Comparison of ENCODE assay signal across 1 cellular context in the genomic region with DNA sequence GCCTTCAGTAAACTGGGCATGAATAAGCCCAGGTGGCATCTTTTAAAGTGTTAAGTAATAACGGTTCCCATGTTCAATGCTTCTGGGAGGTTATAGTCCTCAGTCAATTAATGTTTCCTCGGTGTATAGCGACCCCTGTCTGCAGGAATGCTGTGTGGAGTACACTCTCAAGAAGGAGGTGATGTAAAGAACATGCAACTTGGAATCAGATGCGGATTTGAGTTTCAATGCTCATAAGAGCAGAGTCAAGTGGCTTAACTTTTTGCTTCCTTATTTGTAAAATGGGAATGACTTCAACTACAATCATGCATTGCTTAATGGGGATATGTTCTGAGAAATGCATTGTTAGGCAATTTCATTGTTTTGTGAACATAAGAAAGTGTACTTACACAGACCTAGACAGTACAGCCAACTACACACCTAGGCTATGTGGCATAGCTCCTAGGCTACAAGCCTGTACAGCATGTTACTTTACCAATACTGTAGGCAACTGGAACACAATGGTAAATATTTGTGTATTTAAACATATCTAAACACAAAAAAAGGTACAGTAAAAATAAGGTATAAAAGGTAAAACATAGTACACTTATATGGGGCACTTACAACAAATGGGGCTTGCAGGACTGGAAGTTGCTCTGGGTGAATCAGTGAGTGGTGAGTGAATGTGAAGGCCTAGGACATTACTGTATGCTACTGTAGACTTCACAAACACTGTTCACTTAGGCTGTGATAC.
TF ChIP-seq lines count a peak whose summit lies in the region.

No MANE protein-coding gene starts in this region.

TF ChIP-seq in K562, 482 proteins besides CTCF, POLR2A, EP300 and RAD21 (continued from another document and continues in another):
- TF ChIP-seq ASH1L (IDR thresholded peaks at IDR 0.05; ENCODE audit: borderline replicate concordance, low read depth, partially characterized antibody): no peak
- TF ChIP-seq, protein P1, sequence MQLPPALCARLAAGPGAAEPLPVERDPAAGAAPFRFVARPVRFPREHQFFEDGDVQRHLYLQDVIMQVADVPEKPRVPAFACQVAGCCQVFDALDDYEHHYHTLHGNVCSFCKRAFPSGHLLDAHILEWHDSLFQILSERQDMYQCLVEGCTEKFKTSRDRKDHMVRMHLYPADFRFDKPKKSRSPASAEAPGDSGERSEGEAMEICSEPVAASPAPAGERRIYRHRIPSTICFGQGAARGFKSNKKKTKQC (CRISPR knock-in tag; IDR thresholded peaks at IDR 0.05): no peak
- peak; percentile 67; the same call in 1 of the 2 replicates for TF ChIP-seq BACH1 (tag; IDR thresholded peaks at IDR 0.05)
- peak; percentile 53; the same call in 1 of the 2 replicates for TF ChIP-seq L3MBTL2 (IDR thresholded peaks at IDR 0.05)
- no peak for TF ChIP-seq ZNF561 (CRISPR knock-in tag; conservative IDR thresholded peaks at IDR 0.05)
- TF ChIP-seq FOXP1 (CRISPR knock-in tag; IDR thresholded peaks at IDR 0.05): no peak
- TF ChIP-seq ZNF830 (CRISPR knock-in tag; IDR thresholded peaks at IDR 0.05): no peak
- TF ChIP-seq, protein P2, sequence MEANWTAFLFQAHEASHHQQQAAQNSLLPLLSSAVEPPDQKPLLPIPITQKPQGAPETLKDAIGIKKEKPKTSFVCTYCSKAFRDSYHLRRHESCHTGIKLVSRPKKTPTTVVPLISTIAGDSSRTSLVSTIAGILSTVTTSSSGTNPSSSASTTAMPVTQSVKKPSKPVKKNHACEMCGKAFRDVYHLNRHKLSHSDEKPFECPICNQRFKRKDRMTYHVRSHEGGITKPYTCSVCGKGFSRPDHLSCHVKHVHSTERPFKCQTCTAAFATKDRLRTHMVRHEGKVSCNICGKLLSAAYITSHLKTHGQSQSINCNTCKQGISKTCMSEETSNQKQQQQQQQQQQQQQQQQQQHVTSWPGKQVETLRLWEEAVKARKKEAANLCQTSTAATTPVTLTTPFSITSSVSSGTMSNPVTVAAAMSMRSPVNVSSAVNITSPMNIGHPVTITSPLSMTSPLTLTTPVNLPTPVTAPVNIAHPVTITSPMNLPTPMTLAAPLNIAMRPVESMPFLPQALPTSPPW (CRISPR knock-in tag; IDR thresholded peaks at IDR 0.05): peak; percentile 26; the same call in 1 of the 2 replicates
- no peak for TF ChIP-seq ZNF239 (CRISPR knock-in tag; IDR thresholded peaks at IDR 0.05)
- no peak for TF ChIP-seq ZNF696 (CRISPR knock-in tag; conservative IDR thresholded peaks at IDR 0.05)
- TF ChIP-seq ZNF134 (CRISPR knock-in tag; conservative IDR thresholded peaks at IDR 0.05): no peak
- TF ChIP-seq, protein P3, sequence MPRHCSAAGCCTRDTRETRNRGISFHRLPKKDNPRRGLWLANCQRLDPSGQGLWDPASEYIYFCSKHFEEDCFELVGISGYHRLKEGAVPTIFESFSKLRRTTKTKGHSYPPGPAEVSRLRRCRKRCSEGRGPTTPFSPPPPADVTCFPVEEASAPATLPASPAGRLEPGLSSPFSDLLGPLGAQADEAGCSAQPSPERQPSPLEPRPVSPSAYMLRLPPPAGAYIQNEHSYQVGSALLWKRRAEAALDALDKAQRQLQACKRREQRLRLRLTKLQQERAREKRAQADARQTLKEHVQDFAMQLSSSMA (CRISPR knock-in tag; IDR thresholded peaks at IDR 0.05): no peak
- TF ChIP-seq, protein P4, sequence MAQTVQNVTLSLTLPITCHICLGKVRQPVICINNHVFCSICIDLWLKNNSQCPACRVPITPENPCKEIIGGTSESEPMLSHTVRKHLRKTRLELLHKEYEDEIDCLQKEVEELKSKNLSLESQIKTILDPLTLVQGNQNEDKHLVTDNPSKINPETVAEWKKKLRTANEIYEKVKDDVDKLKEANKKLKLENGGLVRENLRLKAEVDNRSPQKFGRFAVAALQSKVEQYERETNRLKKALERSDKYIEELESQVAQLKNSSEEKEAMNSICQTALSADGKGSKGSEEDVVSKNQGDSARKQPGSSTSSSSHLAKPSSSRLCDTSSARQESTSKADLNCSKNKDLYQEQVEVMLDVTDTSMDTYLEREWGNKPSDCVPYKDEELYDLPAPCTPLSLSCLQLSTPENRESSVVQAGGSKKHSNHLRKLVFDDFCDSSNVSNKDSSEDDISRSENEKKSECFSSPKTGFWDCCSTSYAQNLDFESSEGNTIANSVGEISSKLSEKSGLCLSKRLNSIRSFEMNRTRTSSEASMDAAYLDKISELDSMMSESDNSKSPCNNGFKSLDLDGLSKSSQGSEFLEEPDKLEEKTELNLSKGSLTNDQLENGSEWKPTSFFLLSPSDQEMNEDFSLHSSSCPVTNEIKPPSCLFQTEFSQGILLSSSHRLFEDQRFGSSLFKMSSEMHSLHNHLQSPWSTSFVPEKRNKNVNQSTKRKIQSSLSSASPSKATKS (CRISPR knock-in tag; IDR thresholded peaks at IDR 0.05): 0 out of 2 replicates have a peak, but pooled peaks have one; percentile 42
- no peak for TF ChIP-seq ZNF384 (IDR thresholded peaks at IDR 0.05; ENCODE audit: low read depth, low read length)
- TF ChIP-seq, protein P5, sequence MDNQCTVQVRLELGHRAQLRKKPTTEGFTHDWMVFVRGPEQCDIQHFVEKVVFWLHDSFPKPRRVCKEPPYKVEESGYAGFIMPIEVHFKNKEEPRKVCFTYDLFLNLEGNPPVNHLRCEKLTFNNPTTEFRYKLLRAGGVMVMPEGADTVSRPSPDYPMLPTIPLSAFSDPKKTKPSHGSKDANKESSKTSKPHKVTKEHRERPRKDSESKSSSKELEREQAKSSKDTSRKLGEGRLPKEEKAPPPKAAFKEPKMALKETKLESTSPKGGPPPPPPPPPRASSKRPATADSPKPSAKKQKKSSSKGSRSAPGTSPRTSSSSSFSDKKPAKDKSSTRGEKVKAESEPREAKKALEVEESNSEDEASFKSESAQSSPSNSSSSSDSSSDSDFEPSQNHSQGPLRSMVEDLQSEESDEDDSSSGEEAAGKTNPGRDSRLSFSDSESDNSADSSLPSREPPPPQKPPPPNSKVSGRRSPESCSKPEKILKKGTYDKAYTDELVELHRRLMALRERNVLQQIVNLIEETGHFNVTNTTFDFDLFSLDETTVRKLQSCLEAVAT (IDR thresholded peaks at IDR 0.05): 0 out of 4 replicates have a peak, but pooled peaks of 1 of the 2 experiments have one; percentile 13
- TF ChIP-seq TSC22D4 (tag; IDR thresholded peaks at IDR 0.05): no peak
- TF ChIP-seq, protein P6, sequence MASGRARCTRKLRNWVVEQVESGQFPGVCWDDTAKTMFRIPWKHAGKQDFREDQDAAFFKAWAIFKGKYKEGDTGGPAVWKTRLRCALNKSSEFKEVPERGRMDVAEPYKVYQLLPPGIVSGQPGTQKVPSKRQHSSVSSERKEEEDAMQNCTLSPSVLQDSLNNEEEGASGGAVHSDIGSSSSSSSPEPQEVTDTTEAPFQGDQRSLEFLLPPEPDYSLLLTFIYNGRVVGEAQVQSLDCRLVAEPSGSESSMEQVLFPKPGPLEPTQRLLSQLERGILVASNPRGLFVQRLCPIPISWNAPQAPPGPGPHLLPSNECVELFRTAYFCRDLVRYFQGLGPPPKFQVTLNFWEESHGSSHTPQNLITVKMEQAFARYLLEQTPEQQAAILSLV (tag; IDR thresholded peaks at IDR 0.05): no peak
- no peak for TF ChIP-seq ZFP1 (CRISPR knock-in tag; IDR thresholded peaks at IDR 0.05)
- TF ChIP-seq, protein P7, sequence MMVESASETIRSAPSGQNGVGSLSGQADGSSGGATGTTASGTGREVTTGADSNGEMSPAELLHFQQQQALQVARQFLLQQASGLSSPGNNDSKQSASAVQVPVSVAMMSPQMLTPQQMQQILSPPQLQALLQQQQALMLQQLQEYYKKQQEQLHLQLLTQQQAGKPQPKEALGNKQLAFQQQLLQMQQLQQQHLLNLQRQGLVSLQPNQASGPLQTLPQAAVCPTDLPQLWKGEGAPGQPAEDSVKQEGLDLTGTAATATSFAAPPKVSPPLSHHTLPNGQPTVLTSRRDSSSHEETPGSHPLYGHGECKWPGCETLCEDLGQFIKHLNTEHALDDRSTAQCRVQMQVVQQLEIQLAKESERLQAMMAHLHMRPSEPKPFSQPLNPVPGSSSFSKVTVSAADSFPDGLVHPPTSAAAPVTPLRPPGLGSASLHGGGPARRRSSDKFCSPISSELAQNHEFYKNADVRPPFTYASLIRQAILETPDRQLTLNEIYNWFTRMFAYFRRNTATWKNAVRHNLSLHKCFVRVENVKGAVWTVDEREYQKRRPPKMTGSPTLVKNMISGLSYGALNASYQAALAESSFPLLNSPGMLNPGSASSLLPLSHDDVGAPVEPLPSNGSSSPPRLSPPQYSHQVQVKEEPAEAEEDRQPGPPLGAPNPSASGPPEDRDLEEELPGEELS (CRISPR knock-in tag; IDR thresholded peaks at IDR 0.05; ENCODE audit: borderline replicate concordance): no peak
- TF ChIP-seq ZNF143 (CRISPR knock-in tag; IDR thresholded peaks at IDR 0.05): no peak
- no peak for TF ChIP-seq POLR2AphosphoS5 (IDR thresholded peaks at IDR 0.05; ENCODE audit: control insufficient read depth, insufficient read depth, low read depth, low read length)
- no peak for TF ChIP-seq MEF2D (tag; conservative IDR thresholded peaks at IDR 0.05; ENCODE audit: low read depth)
- TF ChIP-seq MYBL2 (IDR thresholded peaks at IDR 0.05; ENCODE audit: low read depth): peak; percentile 71
- TF ChIP-seq MYBL2 (CRISPR knock-in tag; IDR thresholded peaks at IDR 0.05; ENCODE audit: borderline replicate concordance): no peak
- TF ChIP-seq, protein P8, sequence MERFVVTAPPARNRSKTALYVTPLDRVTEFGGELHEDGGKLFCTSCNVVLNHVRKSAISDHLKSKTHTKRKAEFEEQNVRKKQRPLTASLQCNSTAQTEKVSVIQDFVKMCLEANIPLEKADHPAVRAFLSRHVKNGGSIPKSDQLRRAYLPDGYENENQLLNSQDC (CRISPR knock-in tag; IDR thresholded peaks at IDR 0.05): no peak
- TF ChIP-seq NR3C1 (CRISPR knock-in tag; IDR thresholded peaks at IDR 0.05): no peak
- TF ChIP-seq RBM25 (IDR thresholded peaks at IDR 0.05; ENCODE audit: low read depth, low read length, severe bottlenecking): no peak
- no peak for TF ChIP-seq GTF2A2 (tag; IDR thresholded peaks at IDR 0.05)
- TF ChIP-seq U2AF2 (optimal IDR thresholded peaks at IDR 0.05; ENCODE audit: low read depth, low read length): no peak
- TF ChIP-seq, protein P9, sequence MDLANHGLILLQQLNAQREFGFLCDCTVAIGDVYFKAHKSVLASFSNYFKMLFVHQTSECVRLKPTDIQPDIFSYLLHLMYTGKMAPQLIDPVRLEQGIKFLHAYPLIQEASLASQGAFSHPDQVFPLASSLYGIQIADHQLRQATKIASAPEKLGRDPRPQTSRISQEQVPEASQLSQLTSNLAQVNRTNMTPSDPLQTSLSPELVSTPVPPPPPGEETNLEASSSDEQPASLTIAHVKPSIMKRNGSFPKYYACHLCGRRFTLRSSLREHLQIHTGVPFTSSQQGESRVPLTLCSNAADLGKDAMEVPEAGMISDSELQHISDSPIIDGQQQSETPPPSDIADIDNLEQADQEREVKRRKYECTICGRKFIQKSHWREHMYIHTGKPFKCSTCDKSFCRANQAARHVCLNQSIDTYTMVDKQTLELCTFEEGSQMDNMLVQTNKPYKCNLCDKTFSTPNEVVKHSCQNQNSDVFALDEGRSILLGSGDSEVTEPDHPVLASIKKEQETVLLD (IDR thresholded peaks at IDR 0.05): no peak
- no peak for TF ChIP-seq TFAM (CRISPR knock-in tag; conservative IDR thresholded peaks at IDR 0.05)
- no peak for TF ChIP-seq NCOA6 (IDR thresholded peaks at IDR 0.05)
- no peak for TF ChIP-seq HCFC1 (IDR thresholded peaks at IDR 0.05; ENCODE audit: low read depth, low read length)
- no peak for TF ChIP-seq ZNF354B (CRISPR knock-in tag; IDR thresholded peaks at IDR 0.05)
- TF ChIP-seq, protein P10, sequence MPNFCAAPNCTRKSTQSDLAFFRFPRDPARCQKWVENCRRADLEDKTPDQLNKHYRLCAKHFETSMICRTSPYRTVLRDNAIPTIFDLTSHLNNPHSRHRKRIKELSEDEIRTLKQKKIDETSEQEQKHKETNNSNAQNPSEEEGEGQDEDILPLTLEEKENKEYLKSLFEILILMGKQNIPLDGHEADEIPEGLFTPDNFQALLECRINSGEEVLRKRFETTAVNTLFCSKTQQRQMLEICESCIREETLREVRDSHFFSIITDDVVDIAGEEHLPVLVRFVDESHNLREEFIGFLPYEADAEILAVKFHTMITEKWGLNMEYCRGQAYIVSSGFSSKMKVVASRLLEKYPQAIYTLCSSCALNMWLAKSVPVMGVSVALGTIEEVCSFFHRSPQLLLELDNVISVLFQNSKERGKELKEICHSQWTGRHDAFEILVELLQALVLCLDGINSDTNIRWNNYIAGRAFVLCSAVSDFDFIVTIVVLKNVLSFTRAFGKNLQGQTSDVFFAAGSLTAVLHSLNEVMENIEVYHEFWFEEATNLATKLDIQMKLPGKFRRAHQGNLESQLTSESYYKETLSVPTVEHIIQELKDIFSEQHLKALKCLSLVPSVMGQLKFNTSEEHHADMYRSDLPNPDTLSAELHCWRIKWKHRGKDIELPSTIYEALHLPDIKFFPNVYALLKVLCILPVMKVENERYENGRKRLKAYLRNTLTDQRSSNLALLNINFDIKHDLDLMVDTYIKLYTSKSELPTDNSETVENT (CRISPR knock-in tag; IDR thresholded peaks at IDR 0.05): no peak
- TF ChIP-seq KLF10 (CRISPR knock-in tag; IDR thresholded peaks at IDR 0.05): no peak
- no peak for TF ChIP-seq RBBP5 (IDR thresholded peaks at IDR 0.05; ENCODE audit: borderline replicate concordance, insufficient read depth, low read length, poor library complexity, severe bottlenecking)
- TF ChIP-seq POLR3G (IDR thresholded peaks at IDR 0.05; ENCODE audit: extremely low read depth, insufficient read length, insufficient replicate concordance): no peak
- TF ChIP-seq SMC3 (conservative IDR thresholded peaks at IDR 0.05; ENCODE audit: insufficient read depth, low read depth, low read length): 0 out of 2 replicates have a peak, but pooled peaks have one; percentile 30
- TF ChIP-seq, protein P11, sequence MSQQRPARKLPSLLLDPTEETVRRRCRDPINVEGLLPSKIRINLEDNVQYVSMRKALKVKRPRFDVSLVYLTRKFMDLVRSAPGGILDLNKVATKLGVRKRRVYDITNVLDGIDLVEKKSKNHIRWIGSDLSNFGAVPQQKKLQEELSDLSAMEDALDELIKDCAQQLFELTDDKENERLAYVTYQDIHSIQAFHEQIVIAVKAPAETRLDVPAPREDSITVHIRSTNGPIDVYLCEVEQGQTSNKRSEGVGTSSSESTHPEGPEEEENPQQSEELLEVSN (IDR thresholded peaks at IDR 0.05; ENCODE audit: borderline replicate concordance in 1 of 2, extremely low read depth in 1 of 2, insufficient read depth in 1 of 2, insufficient read length in 1 of 2, low read depth in 1 of 2, low read length in 1 of 2, poor library complexity in 1 of 2, severe bottlenecking in 1 of 2): no peak
- TF ChIP-seq PHB (CRISPR knock-in tag; IDR thresholded peaks at IDR 0.05): no peak
- TF ChIP-seq SMAD4 (CRISPR knock-in tag; conservative IDR thresholded peaks at IDR 0.05): no peak
- no peak for TF ChIP-seq BDP1 (IDR thresholded peaks at IDR 0.05; ENCODE audit: insufficient read depth, insufficient read length)
- TF ChIP-seq TEAD2 (tag; IDR thresholded peaks at IDR 0.05): peak; percentile 100
- TF ChIP-seq NR2C1 (IDR thresholded peaks at IDR 0.05): no peak
- peak; percentile 46; the same call in 1 of the 2 replicates for TF ChIP-seq NR2C1 (tag; IDR thresholded peaks at IDR 0.05)
- TF ChIP-seq, protein P12, sequence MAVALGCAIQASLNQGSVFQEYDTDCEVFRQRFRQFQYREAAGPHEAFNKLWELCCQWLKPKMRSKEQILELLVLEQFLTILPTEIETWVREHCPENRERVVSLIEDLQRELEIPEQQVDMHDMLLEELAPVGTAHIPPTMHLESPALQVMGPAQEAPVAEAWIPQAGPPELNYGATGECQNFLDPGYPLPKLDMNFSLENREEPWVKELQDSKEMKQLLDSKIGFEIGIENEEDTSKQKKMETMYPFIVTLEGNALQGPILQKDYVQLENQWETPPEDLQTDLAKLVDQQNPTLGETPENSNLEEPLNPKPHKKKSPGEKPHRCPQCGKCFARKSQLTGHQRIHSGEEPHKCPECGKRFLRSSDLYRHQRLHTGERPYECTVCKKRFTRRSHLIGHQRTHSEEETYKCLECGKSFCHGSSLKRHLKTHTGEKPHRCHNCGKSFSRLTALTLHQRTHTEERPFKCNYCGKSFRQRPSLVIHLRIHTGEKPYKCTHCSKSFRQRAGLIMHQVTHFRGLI (CRISPR knock-in tag; IDR thresholded peaks at IDR 0.05): no peak
- TF ChIP-seq ZNF76 (CRISPR knock-in tag; IDR thresholded peaks at IDR 0.05; ENCODE audit: borderline replicate concordance): no peak
